In the genomic region with DNA sequence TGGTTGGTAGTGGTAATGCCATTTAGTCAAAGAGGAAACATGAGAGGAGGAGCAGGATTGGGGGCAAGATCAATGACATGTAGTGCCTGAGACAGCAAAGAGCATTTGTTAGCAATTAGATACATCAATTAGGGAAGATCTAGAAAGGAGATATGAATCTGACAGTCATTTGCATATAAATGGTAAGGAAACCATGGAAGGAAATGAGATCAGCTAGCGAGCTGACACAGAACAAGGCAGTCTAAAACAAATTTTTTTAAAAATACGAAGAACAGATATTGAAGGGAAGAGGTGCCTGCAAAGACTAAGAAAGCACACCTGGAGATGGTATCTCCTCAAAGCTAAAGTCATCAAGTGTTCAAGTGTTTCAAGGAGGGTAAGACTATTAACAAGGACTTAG, we compare ENCODE assay signal across 14 cellular contexts. TPM values are rescaled to one million over a fixed set of nuclear protein-coding genes. Genes with fewer than 3 reads are reported as not detected.
DNase-seq lines count a peak whose midpoint lies in the region; ATAC-seq and TF ChIP-seq lines count a peak whose summit lies in the region.
"Had no signal": no experiment of that assay in that cellular context is flagged by ENCODE, and none has a peak within 500 bp of the region (broad histone marks: within the 10 kb centered on the region; RNA-seq: fewer than 3 reads in every experiment).

No MANE protein-coding gene starts in this region.

- no peak for ATAC-seq in activated T-cell treated with anti-CD3 and anti-CD28 coated beads, Interleukin-2, amount 50 U/mL, for 4 hours
- no peak for ATAC-seq in HG02610 (IDR thresholded peaks at IDR 0.05; ENCODE audit: unreplicated experiment)
- no peak for ATAC-seq in HG03342 (IDR thresholded peaks at IDR 0.05; ENCODE audit: unreplicated experiment)

- H3K9me3 ChIP-seq in SU-DHL-6 (ENCODE audit: insufficient read depth, low read length) (no peaks in the 10 kb centered on the region), duodenal mucosa (ENCODE audit: control insufficient read depth in 1 of 2, low read length in 2 of 2) (no peaks in the 10 kb centered on the region), smooth muscle cell (replicated peaks; ENCODE audit: low read depth) (no peaks in the 10 kb centered on the region)

- no peaks in the 10 kb centered on the region for H3K9me3 Mint-ChIP-seq in activated T-cell treated with anti-CD3 and anti-CD28 coated beads, Interleukin-2, amount 50 U/mL, for 4 hours

- H3K36me3 ChIP-seq in SU-DHL-6 (ENCODE audit: low read length) (peaks cover 49% of the 10 kb centered on the region), duodenal mucosa (ENCODE audit: control insufficient read depth in 1 of 2, insufficient read depth in 2 of 2, low read length in 2 of 2) (peaks cover 28 to 40% of the 10 kb centered on the region in 2 donors), smooth muscle cell (ENCODE audit: low read depth) (peaks cover 8% of the 10 kb centered on the region)

- TF ChIP-seq CTCF in SU-DHL-6 (IDR thresholded peaks at IDR 0.05; ENCODE audit: insufficient read depth, low read length, poor library complexity, severe bottlenecking) (no peak), smooth muscle cell (IDR thresholded peaks at IDR 0.05; ENCODE audit: borderline replicate concordance, insufficient read depth, poor library complexity, severe bottlenecking) (no peak)

- H3F3A ChIP-seq in SU-DHL-6 (ENCODE audit: insufficient read depth) (0 out of 2 replicates have a peak, but pooled peaks cover 11% of the 10 kb centered on the region), smooth muscle cell (ENCODE audit: low read depth) (peaks cover 4% of the 10 kb centered on the region)

- 85% methylated on average over 2 of the region's 2 CpGs for WGBS in smooth muscle cell (ENCODE audit: low lambda C conversion rate)

- peaks cover 47% of the 10 kb centered on the region for H3K4me1 Mint-ChIP-seq in activated T-cell treated with anti-CD3 and anti-CD28 coated beads, Interleukin-2, amount 50 U/mL, for 4 hours (ENCODE audit: low read depth)

- peaks cover 44% of the 10 kb centered on the region for H3K36me3 Mint-ChIP-seq in activated T-cell treated with anti-CD3 and anti-CD28 coated beads, Interleukin-2, amount 50 U/mL, for 4 hours (ENCODE audit: insufficient read depth)

- H3K27me3 Mint-ChIP-seq in activated T-cell treated with anti-CD3 and anti-CD28 coated beads, Interleukin-2, amount 50 U/mL, for 4 hours (ENCODE audit: low read depth), result no peaks in the 10 kb centered on the region

- H3K27ac ChIP-seq in SU-DHL-6 (ENCODE audit: low read depth, low read length), result no peak overlapping the region
- no peak overlapping the region for H3K27ac ChIP-seq in duodenal mucosa (ENCODE audit: low read depth, low read length)
- H3K27ac ChIP-seq in smooth muscle cell (ENCODE audit: low read depth), result no peak overlapping the region

- H3K27me3 ChIP-seq in SU-DHL-6 (ENCODE audit: low read length) (no peaks in the 10 kb centered on the region), duodenal mucosa (ENCODE audit: control insufficient read depth in 1 of 2, insufficient read depth in 2 of 2, low read length in 2 of 2) (no peaks in the 10 kb centered on the region), smooth muscle cell (ENCODE audit: low read depth) (no peaks in the 10 kb centered on the region)

- H3K79me2 ChIP-seq in SU-DHL-6 (ENCODE audit: insufficient read depth, low read length) (peaks cover 51% of the 10 kb centered on the region), smooth muscle cell (ENCODE audit: low read depth) (peaks cover 48% of the 10 kb centered on the region)

- H3K4me3 ChIP-seq in SU-DHL-6 (ENCODE audit: insufficient read depth, low read length, poor library complexity, severe bottlenecking) (no peak overlapping the region), duodenal mucosa (ENCODE audit: low read depth in 1 of 2, low read length in 2 of 2) (peak overlapping the region; percentile 8 to 11), smooth muscle cell (no peak overlapping the region)

- H3K4me1 ChIP-seq in duodenal mucosa (ENCODE audit: control insufficient read depth in 1 of 2, insufficient read depth in 2 of 2, low read length in 2 of 2), result peaks cover 35 to 38% of the 10 kb centered on the region in 2 donors
- H3K4me1 ChIP-seq in smooth muscle cell (ENCODE audit: low read depth), result peaks cover 27% of the 10 kb centered on the region

- no peak for DNase-seq in activated T-cell treated with anti-CD3 and anti-CD28 coated beads, Interleukin-2, amount 50 U/mL, for 4 hours
- DNase-seq in activated T-cell treated with anti-CD3 and anti-CD28 coated beads for 4 hours (no peak), smooth muscle cell (lab: John Stamatoyannopoulos, UW; ENCODE audit: unreplicated experiment) (no peak), GOT3 (lab: John Stamatoyannopoulos, UW) (no peak)
- DNase-seq: ACHN; activated CD8-positive, alpha-beta memory T cell treated with anti-CD3 and anti-CD28 coated beads, Interleukin-2, amount 50 U/mL, for 4 hours; caudate nucleus; NCI-H1417 treated with DMSO at 0.1 percent for 48 hours; NCI-H82; stimulated activated CD4-positive, alpha-beta T cell treated with anti-CD3 and anti-CD28 coated beads, Interleukin-4, amount 100 ng/mL, for 1 hour had no signal

- peaks cover 13% of the 10 kb centered on the region for H4K20me1 ChIP-seq in SU-DHL-6 (ENCODE audit: low read depth, low read length)
- H4K20me1 ChIP-seq in smooth muscle cell (ENCODE audit: low read depth), result peaks cover 57% of the 10 kb centered on the region

- peak overlapping the region; percentile 53 for H3K4me3 Mint-ChIP-seq in activated T-cell treated with anti-CD3 and anti-CD28 coated beads, Interleukin-2, amount 50 U/mL, for 4 hours

- H3K4me2 ChIP-seq in SU-DHL-6 (ENCODE audit: low read depth, low read length, poor library complexity, severe bottlenecking) (peak overlapping the region; percentile 94), smooth muscle cell (peak overlapping the region; percentile 89)

- H3K9me2 ChIP-seq in SU-DHL-6 (replicated peaks; ENCODE audit: insufficient read depth, low read length), result no peaks in the 10 kb centered on the region

- H2AFZ ChIP-seq in SU-DHL-6 (ENCODE audit: low read depth, low read length, severe bottlenecking), result no peak overlapping the region
- no peak overlapping the region for H2AFZ ChIP-seq in smooth muscle cell (ENCODE audit: low read depth)

- H3K9ac ChIP-seq in SU-DHL-6 (ENCODE audit: low read length), result no peak overlapping the region
- no peak overlapping the region for H3K9ac ChIP-seq in duodenal mucosa (ENCODE audit: low read depth in 1 of 2, low read length in 2 of 2)
- H3K9ac ChIP-seq in smooth muscle cell (ENCODE audit: low read depth), result no peak overlapping the region

RNA-seq across cellular contexts. Expression of a gene that starts 4.6 kb away (rescaled TPM):
- 1 to 10 TPM; 5.0 to 9.8 (median 7.2) TPM for total RNA-seq in activated T-cell treated with anti-CD3 and anti-CD28 coated beads, Interleukin-2, amount 50 U/mL, for 4 hours
- total RNA-seq in smooth muscle cell, result 18.6 and 26.0 TPM in 2 replicates
- 6.5 and 11.7 TPM in 2 replicates for polyA plus RNA-seq in smooth muscle cell

RNA-seq across cellular contexts. Expression of a gene that starts 5.0 kb away (rescaled TPM):
- total RNA-seq in activated T-cell treated with anti-CD3 and anti-CD28 coated beads, Interleukin-2, amount 50 U/mL, for 4 hours, result 10 to 100 TPM; 50.7 to 63.9 (median 56.2) TPM
- total RNA-seq in smooth muscle cell, result 28.3 and 35.0 TPM in 2 replicates
- 16.6 and 22.6 TPM in 2 replicates for polyA plus RNA-seq in smooth muscle cell

RNA-seq across cellular contexts. Expression of a gene that starts 43.5 kb away (rescaled TPM):
- total RNA-seq in activated T-cell treated with anti-CD3 and anti-CD28 coated beads, Interleukin-2, amount 50 U/mL, for 4 hours, result 1 to 10 TPM; 2.2 to 3.8 (median 2.7) TPM
- 5.2 and 11.7 TPM in 2 replicates for total RNA-seq in smooth muscle cell
- 2.0 and 2.4 TPM in 2 replicates for polyA plus RNA-seq in smooth muscle cell

Comparison
In these comparisons a context has a peak if more than half of its experiments do, and no peak if none do; other contexts are left out.
1. H3K4me3 ChIP-seq: peak in duodenal mucosa (2 of 2); none in SU-DHL-6 (single experiment) and smooth muscle cell (single experiment).